ENCODE assay signal across 1 cellular context in the genomic region with DNA sequence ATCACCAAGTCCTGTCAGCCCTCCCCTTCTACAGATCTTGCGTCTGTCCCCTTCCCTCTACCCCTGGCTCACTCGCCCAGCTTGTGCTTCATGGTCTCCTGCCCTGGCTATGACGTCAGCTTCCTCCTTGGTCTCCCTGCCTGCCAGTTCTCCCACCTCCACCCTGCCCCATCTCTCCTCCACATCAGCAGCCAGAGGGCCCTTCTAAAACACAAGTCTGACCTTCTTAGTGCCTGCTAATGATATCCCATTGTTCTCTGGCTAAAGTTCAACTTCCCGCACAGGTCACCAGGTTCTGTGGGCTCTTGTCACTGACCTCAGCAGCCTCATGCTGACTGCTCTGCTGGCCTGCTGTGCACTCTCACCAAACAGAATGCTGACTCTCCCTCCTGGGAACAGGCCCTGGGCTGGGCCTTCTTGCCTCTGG.
TF ChIP-seq lines count a peak whose summit lies in the region.

No MANE protein-coding gene starts in this region.

TF ChIP-seq in K562, 482 proteins besides CTCF, POLR2A, EP300 and RAD21 (continued from another document):
- TF ChIP-seq, protein P1, sequence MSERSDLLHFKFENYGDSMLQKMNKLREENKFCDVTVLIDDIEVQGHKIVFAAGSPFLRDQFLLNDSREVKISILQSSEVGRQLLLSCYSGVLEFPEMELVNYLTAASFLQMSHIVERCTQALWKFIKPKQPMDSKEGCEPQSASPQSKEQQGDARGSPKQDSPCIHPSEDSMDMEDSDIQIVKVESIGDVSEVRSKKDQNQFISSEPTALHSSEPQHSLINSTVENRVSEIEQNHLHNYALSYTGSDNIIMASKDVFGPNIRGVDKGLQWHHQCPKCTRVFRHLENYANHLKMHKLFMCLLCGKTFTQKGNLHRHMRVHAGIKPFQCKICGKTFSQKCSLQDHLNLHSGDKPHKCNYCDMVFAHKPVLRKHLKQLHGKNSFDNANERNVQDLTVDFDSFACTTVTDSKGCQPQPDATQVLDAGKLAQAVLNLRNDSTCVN (CRISPR knock-in tag; IDR thresholded peaks at IDR 0.05): 0 out of 2 replicates have a peak, but pooled peaks have one; percentile 55
- no peak for TF ChIP-seq RBM22 (IDR thresholded peaks at IDR 0.05; ENCODE audit: low read depth, low read length, poor library complexity, severe bottlenecking)
- TF ChIP-seq MYBL2 (IDR thresholded peaks at IDR 0.05; ENCODE audit: low read depth): no peak
- TF ChIP-seq MYBL2 (CRISPR knock-in tag; IDR thresholded peaks at IDR 0.05; ENCODE audit: borderline replicate concordance): no peak
